ENCODE assay signal across 24 cellular contexts in the genomic region with DNA sequence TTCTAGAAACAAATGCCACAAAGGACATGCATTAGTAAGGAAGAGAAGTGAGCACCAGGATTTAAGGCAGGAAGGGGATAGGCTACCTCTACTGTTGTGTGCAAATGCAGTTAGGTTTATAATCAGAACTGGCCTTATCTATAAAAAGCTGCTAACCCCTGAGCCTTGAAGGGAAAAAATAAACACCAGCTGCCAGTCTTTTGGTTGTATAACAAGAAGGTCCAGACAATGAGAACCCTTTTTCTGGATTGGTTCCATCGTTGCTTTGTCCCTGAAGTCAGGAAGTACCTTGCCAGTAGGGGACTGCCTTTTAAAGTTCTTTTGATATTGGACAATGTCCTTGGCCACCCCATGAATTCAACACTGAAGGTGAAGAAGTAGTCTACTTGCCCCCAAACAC.
"Had no signal": no experiment of that assay in that cellular context is flagged by ENCODE, and none has a peak within 500 bp of the region (broad histone marks: within the 10 kb centered on the region; RNA-seq: fewer than 3 reads in every experiment).

No MANE protein-coding gene starts in this region.

- H3K4me3 Mint-ChIP-seq: activated CD4-positive, alpha-beta memory T cell treated with anti-CD3 and anti-CD28 coated beads for 36 hours; activated CD4-positive, alpha-beta T cell treated with anti-CD3 and anti-CD28 coated beads, Interleukin-2, amount 10 ng/mL, durations not matched to agents 7 days and 5 days; activated naive CD8-positive, alpha-beta T cell; activated T-cell treated with anti-CD3 and anti-CD28 coated beads, Interleukin-2, amount 50 U/mL, for 4 hours; T-cell had no signal

- H3K27ac Mint-ChIP-seq: activated CD4-positive, alpha-beta memory T cell treated with anti-CD3 and anti-CD28 coated beads for 36 hours; activated CD4-positive, alpha-beta T cell treated with anti-CD3 and anti-CD28 coated beads, Interleukin-2, amount 10 ng/mL, durations not matched to agents 7 days and 5 days; activated naive CD8-positive, alpha-beta T cell; T-cell had no signal

- H3K27ac ChIP-seq: brain microvascular endothelial cell, cardiac muscle cell, KMS-11, SK-N-MC, VCaP had no signal

- FAIRE-seq: astrocyte had no signal

- H3K4me3 ChIP-seq: cardiac muscle cell, SK-N-MC had no signal

- H3K4me2 ChIP-seq: KMS-11 had no signal

- H3K9me3 Mint-ChIP-seq: activated CD4-positive, alpha-beta memory T cell treated with anti-CD3 and anti-CD28 coated beads for 36 hours; activated CD4-positive, alpha-beta T cell treated with anti-CD3 and anti-CD28 coated beads, Interleukin-2, amount 10 ng/mL, durations not matched to agents 7 days and 5 days; activated T-cell treated with anti-CD3 and anti-CD28 coated beads, Interleukin-2, amount 50 U/mL, for 4 hours; T-cell had no signal

- H3K36me3 ChIP-seq: brain microvascular endothelial cell, cardiac muscle cell had no signal

- H3K27me3 ChIP-seq: brain microvascular endothelial cell, cardiac muscle cell had no signal

- H3K9ac ChIP-seq: KMS-11 had no signal

- H3K36me3 Mint-ChIP-seq: activated CD4-positive, alpha-beta memory T cell treated with anti-CD3 and anti-CD28 coated beads for 36 hours; activated naive CD8-positive, alpha-beta T cell; T-cell had no signal

- H3K27me3 Mint-ChIP-seq: activated naive CD8-positive, alpha-beta T cell had no signal

- DNase-seq: activated CD4-positive, alpha-beta memory T cell treated with anti-CD3 and anti-CD28 coated beads for 36 hours; activated CD4-positive, alpha-beta T cell treated with anti-CD3 and anti-CD28 coated beads, Interleukin-2, amount 10 ng/mL, durations not matched to agents 7 days and 5 days; activated CD4-positive, CD25-positive, alpha-beta regulatory T cell; activated CD8-positive, alpha-beta memory T cell treated with anti-CD3 and anti-CD28 coated beads for 24 hours; activated effector memory CD4-positive, alpha-beta T cell treated with anti-CD3 and anti-CD28 coated beads, Interleukin-2, amount 50 U/mL, for 16 hours; activated naive CD4-positive, alpha-beta T cell treated with Interleukin-2 at 50 U/mL for 16 hours; activated T-cell treated with anti-CD3 and anti-CD28 coated beads, Interleukin-2, amount 50 U/mL, for 4 hours; amygdala; brain microvascular endothelial cell; NCI-H1092; NCI-H1417; NCI-H1694; NCI-H2029; NCI-H345; NCI-H510A; NCI-H526 treated with DMSO at 0.1 percent for 48 hours; NCI-H82; T-cell had no signal
